Comparison of ENCODE assay signal across 1 cellular context in the genomic region with DNA sequence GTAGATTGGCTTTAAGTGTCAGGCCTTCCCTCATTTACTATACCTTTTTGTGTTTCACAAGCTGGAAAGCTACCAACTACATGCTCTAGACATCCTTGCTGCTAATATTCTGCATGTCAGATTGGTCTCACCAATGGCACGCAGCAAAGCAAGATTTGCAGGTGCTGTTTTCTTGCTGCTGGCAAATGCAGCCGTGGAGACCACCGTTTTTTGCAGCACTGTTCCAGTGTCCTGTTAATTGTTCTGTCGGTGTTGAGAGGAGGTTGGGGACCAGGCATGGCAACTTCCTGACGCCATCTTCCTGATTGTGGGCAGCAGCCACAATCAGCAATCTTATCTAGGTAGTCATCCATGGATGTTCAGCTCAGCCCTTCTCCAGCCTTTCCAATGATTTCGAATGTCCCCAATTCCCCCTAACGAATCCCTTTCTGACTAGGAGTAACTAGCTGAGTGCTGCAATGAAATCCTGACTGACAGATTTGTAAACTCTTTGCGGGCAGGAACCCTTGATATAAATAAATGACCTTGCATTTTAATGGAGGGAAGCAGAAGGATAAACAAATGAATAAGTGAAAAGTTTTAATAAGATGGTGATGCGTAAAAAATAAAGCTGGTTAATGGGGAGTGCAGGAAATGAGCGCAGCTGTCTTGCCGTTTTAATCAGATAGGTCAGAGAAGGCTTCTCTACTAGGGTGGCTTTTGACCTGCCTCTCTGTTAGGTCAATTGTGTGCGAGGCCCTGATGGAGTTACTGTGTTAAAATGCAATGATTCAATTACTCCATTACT.
TF ChIP-seq lines count a peak whose summit lies in the region.

No MANE protein-coding gene starts in this region.

TF ChIP-seq in GM23338, 12 proteins besides CTCF, POLR2A, EP300 and RAD21 (continued from another document):
- TF ChIP-seq, protein P1, sequence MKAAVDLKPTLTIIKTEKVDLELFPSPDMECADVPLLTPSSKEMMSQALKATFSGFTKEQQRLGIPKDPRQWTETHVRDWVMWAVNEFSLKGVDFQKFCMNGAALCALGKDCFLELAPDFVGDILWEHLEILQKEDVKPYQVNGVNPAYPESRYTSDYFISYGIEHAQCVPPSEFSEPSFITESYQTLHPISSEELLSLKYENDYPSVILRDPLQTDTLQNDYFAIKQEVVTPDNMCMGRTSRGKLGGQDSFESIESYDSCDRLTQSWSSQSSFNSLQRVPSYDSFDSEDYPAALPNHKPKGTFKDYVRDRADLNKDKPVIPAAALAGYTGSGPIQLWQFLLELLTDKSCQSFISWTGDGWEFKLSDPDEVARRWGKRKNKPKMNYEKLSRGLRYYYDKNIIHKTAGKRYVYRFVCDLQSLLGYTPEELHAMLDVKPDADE (IDR thresholded peaks at IDR 0.05): no peak
- no peak for TF ChIP-seq STAT1 (IDR thresholded peaks at IDR 0.05; ENCODE audit: unreplicated experiment)
